In the genomic region with DNA sequence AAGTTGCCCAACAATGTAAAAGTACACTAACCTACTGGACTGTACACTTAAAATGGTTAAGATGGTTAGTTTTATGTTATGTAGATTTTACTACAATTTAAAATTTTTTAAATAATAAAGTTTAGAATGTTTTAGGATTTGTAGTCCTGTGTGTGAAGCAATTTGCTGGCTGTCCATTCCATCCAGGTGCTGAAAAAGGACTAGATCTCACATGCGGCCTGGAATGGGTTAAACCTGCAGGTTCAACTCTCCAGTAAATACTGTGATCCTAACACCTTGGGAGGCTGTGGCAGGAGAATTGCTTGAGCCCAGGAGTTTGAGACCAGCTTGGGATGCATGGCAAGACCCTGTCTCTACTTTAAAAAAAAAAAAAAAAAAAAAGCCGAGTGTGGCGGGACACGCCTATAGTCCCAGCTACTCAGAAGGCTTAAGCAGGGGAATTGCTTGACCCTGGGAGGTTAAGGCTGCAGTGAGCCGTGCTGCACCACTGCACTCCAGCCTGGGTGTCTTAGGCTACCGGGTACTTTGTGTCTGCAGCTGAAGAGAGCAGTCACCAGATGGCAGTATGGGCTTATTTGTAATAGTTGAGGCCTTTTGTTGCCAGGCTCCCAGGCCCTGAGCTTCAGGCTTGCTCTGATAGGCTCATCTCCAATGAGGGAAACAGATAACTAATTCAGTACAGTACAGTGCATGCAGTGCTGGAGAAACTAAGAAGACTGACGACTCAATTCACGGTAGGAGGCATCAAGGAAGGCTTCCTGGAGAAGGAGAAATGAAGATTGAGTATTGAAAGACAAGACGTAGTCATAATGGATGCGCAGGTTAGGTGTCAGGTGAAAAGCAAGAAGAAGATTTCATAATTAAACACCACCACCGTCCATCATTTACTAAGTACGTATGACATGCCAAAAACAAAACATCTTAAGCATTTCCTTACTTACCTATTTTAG, we compare ENCODE assay signal across 7 cellular contexts.
DNase-seq lines count a peak whose midpoint lies in the region; ATAC-seq and TF ChIP-seq lines count a peak whose summit lies in the region.

No MANE protein-coding gene starts in this region.

- DNase-seq in HUDEP-2 (lab: John Stamatoyannopoulos, UW; ENCODE audit: unreplicated experiment in 76 of 76) = peak in 72 of 76 experiments; percentile 10 to 82 (median 52)
- peak; percentile 72 for DNase-seq in NOMO-1 treated with DMSO at 0.1 percent for 48 hours (lab: John Stamatoyannopoulos, UW; ENCODE audit: unreplicated experiment)
- DNase-seq in activated CD8-positive, alpha-beta memory T cell treated with anti-CD3 and anti-CD28 coated beads, Interleukin-2, amount 50 U/mL, for 48 hours = peak; percentile 55
- peak; percentile 4 for DNase-seq in esophagus squamous epithelium (lab: John Stamatoyannopoulos, UW)
- DNase-seq in natural killer cell treated with Interleukin-12 subunit alpha and Interleukin-12 subunit beta and Interleukin-15 and Interleukin-18, amount 100 ng/mL, for 72 hours (ENCODE audit: low spot score) = peak; percentile 68
- DNase-seq in testis = peak; percentile 87

- H3K4me3 Mint-ChIP-seq in natural killer cell treated with Interleukin-12 subunit alpha and Interleukin-12 subunit beta and Interleukin-15 and Interleukin-18, amount 100 ng/mL, for 72 hours = no peak overlapping the region

- peaks cover 9 to 12% of the 10 kb centered on the region in 2 donors for H3K4me1 Mint-ChIP-seq in natural killer cell treated with Interleukin-12 subunit alpha and Interleukin-12 subunit beta and Interleukin-15 and Interleukin-18, amount 100 ng/mL, for 72 hours (ENCODE audit: low read depth in 2 of 2)

- no peaks in the 10 kb centered on the region for H3K36me3 ChIP-seq in esophagus squamous epithelium
- no peaks in the 10 kb centered on the region for H3K36me3 ChIP-seq in testis (ENCODE audit: low read depth, missing control alignments)

- no peak overlapping the region for H3K4me3 ChIP-seq in GM12875 (ENCODE audit: low read depth, low read length)
- no peak overlapping the region for H3K4me3 ChIP-seq in esophagus squamous epithelium
- no peak overlapping the region for H3K4me3 ChIP-seq in testis

- peaks cover 0 to 60% (median 0%) of the 10 kb centered on the region in 4 donors for H3K27me3 ChIP-seq in esophagus squamous epithelium
- H3K27me3 ChIP-seq in testis = no peaks in the 10 kb centered on the region

- peaks cover 12 to 15% of the 10 kb centered on the region in 2 donors for H3K27me3 Mint-ChIP-seq in natural killer cell treated with Interleukin-12 subunit alpha and Interleukin-12 subunit beta and Interleukin-15 and Interleukin-18, amount 100 ng/mL, for 72 hours

- H3K9me3 Mint-ChIP-seq in natural killer cell treated with Interleukin-12 subunit alpha and Interleukin-12 subunit beta and Interleukin-15 and Interleukin-18, amount 100 ng/mL, for 72 hours = no peaks in the 10 kb centered on the region

- H3K9me3 ChIP-seq in esophagus squamous epithelium (no peaks in the 10 kb centered on the region), testis (no peaks in the 10 kb centered on the region)

- H3K27ac ChIP-seq in esophagus squamous epithelium (no peak overlapping the region), testis (no peak overlapping the region)

- peak; percentile 68 to 74 for ATAC-seq in natural killer cell treated with Interleukin-12 subunit alpha and Interleukin-12 subunit beta and Interleukin-15 and Interleukin-18, amount 100 ng/mL, for 72 hours

- H3K4me1 ChIP-seq in esophagus squamous epithelium (peaks cover 0 to 11% (median 0%) of the 10 kb centered on the region in 3 donors), testis (no peaks in the 10 kb centered on the region)

- intact Hi-C loops in esophagus squamous epithelium (cut with DNase I) = no loop called here
- intact Hi-C loops in testis (cut with DNase I; ENCODE audit: low total_unique reads) = no loop called here

- WGBS in esophagus squamous epithelium, 2 donors = 34 to 51% methylated on average over 9 to 12 of the region's 12 CpGs
- WGBS in testis, 2 donors = 47 to 55% methylated on average over 12 of the region's 12 CpGs

- TF ChIP-seq POLR2A in esophagus squamous epithelium (IDR thresholded peaks at IDR 0.05) = no peak
- no peak for TF ChIP-seq POLR2A in testis (IDR thresholded peaks at IDR 0.05)

- TF ChIP-seq CTCF in GM12875 (IDR thresholded peaks at IDR 0.05; ENCODE audit: borderline replicate concordance, insufficient read depth, low read depth, low read length) = peak; percentile 80
- peak; percentile 34 to 68 (median 47) for TF ChIP-seq CTCF in esophagus squamous epithelium (IDR thresholded peaks at IDR 0.05)
- TF ChIP-seq CTCF in testis (IDR thresholded peaks at IDR 0.05) = peak in 2 of 3 experiments; percentile 44 to 51

- no peaks in the 10 kb centered on the region for H3K36me3 Mint-ChIP-seq in natural killer cell treated with Interleukin-12 subunit alpha and Interleukin-12 subunit beta and Interleukin-15 and Interleukin-18, amount 100 ng/mL, for 72 hours

- H3K27ac Mint-ChIP-seq in natural killer cell treated with Interleukin-12 subunit alpha and Interleukin-12 subunit beta and Interleukin-15 and Interleukin-18, amount 100 ng/mL, for 72 hours = no peak overlapping the region

Comparison
In these comparisons a context has a peak if more than half of its experiments do, and no peak if none do; other contexts are left out.
1. DNase-seq: peak in every context shown above with its lines; median percentile 87 in testis; 72 in NOMO-1 treated with DMSO at 0.1 percent for 48 hours; 68 in natural killer cell treated with Interleukin-12 subunit alpha and Interleukin-12 subunit beta and Interleukin-15 and Interleukin-18, amount 100 ng/mL, for 72 hours; 55 in activated CD8-positive, alpha-beta memory T cell treated with anti-CD3 and anti-CD28 coated beads, Interleukin-2, amount 50 U/mL, for 48 hours; 52 in HUDEP-2; 4 in esophagus squamous epithelium.